Comparison of ENCODE assay signal across 1 cellular context in genomic region chr7:96303105-96303685, GRCh38.
TF ChIP-seq lines count a peak whose summit lies in the region.

No MANE protein-coding gene starts in this region.

TF ChIP-seq in K562, 482 proteins besides CTCF, POLR2A, EP300 and RAD21 (continued from another document and continues in another):
- TF ChIP-seq SAFB (IDR thresholded peaks at IDR 0.05; ENCODE audit: borderline replicate concordance, low read depth, low read length) = no peak
- TF ChIP-seq ATF3 (IDR thresholded peaks at IDR 0.05) = peak; percentile 26; the same call in 1 of the 2 replicates
- TF ChIP-seq ATF3 (CRISPR knock-in tag; conservative IDR thresholded peaks at IDR 0.05) = no peak
- 0 out of 2 replicates have a peak, but pooled peaks have one; percentile 33 for TF ChIP-seq GATA2 (CRISPR knock-in tag; IDR thresholded peaks at IDR 0.05)
- TF ChIP-seq ZNF408 (CRISPR knock-in tag; IDR thresholded peaks at IDR 0.05; ENCODE audit: low read depth) = no peak
- TF ChIP-seq ZMIZ1 (IDR thresholded peaks at IDR 0.05; ENCODE audit: low read depth in 2 of 2, low read length in 2 of 2) = no peak
- peak; percentile 30 for TF ChIP-seq PRDM10 (IDR thresholded peaks at IDR 0.05; ENCODE audit: partially characterized antibody)
- TF ChIP-seq MAZ (CRISPR knock-in tag; conservative IDR thresholded peaks at IDR 0.05 in 1 of 2, IDR thresholded peaks at IDR 0.05 in 1 of 2) = no peak
- no peak for TF ChIP-seq PPARD (CRISPR knock-in tag; IDR thresholded peaks at IDR 0.05)
- TF ChIP-seq RCOR1 (IDR thresholded peaks at IDR 0.05; ENCODE audit: borderline replicate concordance in 1 of 2, low read depth in 2 of 2, low read length in 2 of 2) = peak in 1 of 2 experiments; percentile 79; a peak in 2 of 4 replicates
- no peak for TF ChIP-seq HNRNPH1 (optimal IDR thresholded peaks at IDR 0.05; ENCODE audit: low read depth, low read length)
- TF ChIP-seq FOXP1 (CRISPR knock-in tag; IDR thresholded peaks at IDR 0.05) = no peak
- no peak for TF ChIP-seq THRA (IDR thresholded peaks at IDR 0.05)
- TF ChIP-seq ZNF124 (CRISPR knock-in tag; IDR thresholded peaks at IDR 0.05) = no peak
- TF ChIP-seq TFE3 (CRISPR knock-in tag; IDR thresholded peaks at IDR 0.05) = no peak
- 0 out of 4 replicates have a peak, but pooled peaks of 1 of the 2 experiments have one; percentile 52 for TF ChIP-seq ARNT (IDR thresholded peaks at IDR 0.05)
- TF ChIP-seq KLF16 (IDR thresholded peaks at IDR 0.05) = no peak
- no peak for TF ChIP-seq RHOXF2B (CRISPR knock-in tag; conservative IDR thresholded peaks at IDR 0.05)
- TF ChIP-seq KLF6 (CRISPR knock-in tag; IDR thresholded peaks at IDR 0.05; ENCODE audit: borderline replicate concordance) = no peak
- no peak for TF ChIP-seq ZNF668 (CRISPR knock-in tag; IDR thresholded peaks at IDR 0.05)
- no peak for TF ChIP-seq NCOR1 (IDR thresholded peaks at IDR 0.05)
- TF ChIP-seq ARID3B (CRISPR knock-in tag; IDR thresholded peaks at IDR 0.05; ENCODE audit: borderline replicate concordance) = no peak
- TF ChIP-seq ZNF436 (CRISPR knock-in tag; IDR thresholded peaks at IDR 0.05) = no peak
- TF ChIP-seq MTA1 (IDR thresholded peaks at IDR 0.05; ENCODE audit: borderline replicate concordance) = 0 out of 2 replicates have a peak, but pooled peaks have one; percentile 42
- TF ChIP-seq SMARCA4 (IDR thresholded peaks at IDR 0.05) = peak; percentile 72
- TF ChIP-seq CBX1 (IDR thresholded peaks at IDR 0.05; ENCODE audit: low read depth) = peak; percentile 51; the same call in 1 of the 2 replicates
- TF ChIP-seq HINFP (tag; conservative IDR thresholded peaks at IDR 0.05; ENCODE audit: low read depth) = no peak
- peak; percentile 39 for TF ChIP-seq TAL1 (IDR thresholded peaks at IDR 0.05)
- TF ChIP-seq ZNF655 (CRISPR knock-in tag; IDR thresholded peaks at IDR 0.05) = no peak
- no peak for TF ChIP-seq NR2C1 (IDR thresholded peaks at IDR 0.05)
- TF ChIP-seq NR2C1 (tag; IDR thresholded peaks at IDR 0.05) = peak; percentile 36; the same call in 1 of the 2 replicates
- peak; percentile 6; the same call in 1 of the 2 replicates for TF ChIP-seq EP400 (IDR thresholded peaks at IDR 0.05)
- 0 out of 2 replicates have a peak, but pooled peaks have one; percentile 19 for TF ChIP-seq CREB3L1 (IDR thresholded peaks at IDR 0.05; ENCODE audit: borderline replicate concordance, low read depth)
- peak; percentile 85 for TF ChIP-seq CREM (IDR thresholded peaks at IDR 0.05; ENCODE audit: low read depth)
- no peak for TF ChIP-seq HLTF (IDR thresholded peaks at IDR 0.05)
- TF ChIP-seq SRSF3 (IDR thresholded peaks at IDR 0.05; ENCODE audit: insufficient read depth, low read length) = no peak
- 0 out of 2 replicates have a peak, but pooled peaks have one; percentile 19 for TF ChIP-seq ZNF592 (IDR thresholded peaks at IDR 0.05)
- TF ChIP-seq ZNF133 (CRISPR knock-in tag; IDR thresholded peaks at IDR 0.05) = no peak
- no peak for TF ChIP-seq HSF4 (CRISPR knock-in tag; IDR thresholded peaks at IDR 0.05; ENCODE audit: borderline replicate concordance)
